In genomic region chr7:2451171-2452073, GRCh38 we compare ENCODE assay signal across 1 cellular context.
TF ChIP-seq lines count a peak whose summit lies in the region.

No MANE protein-coding gene starts in this region.

TF ChIP-seq in neural cell, 6 proteins besides CTCF, POLR2A, EP300 and RAD21 (continued from another document):
- TF ChIP-seq, protein P1, sequence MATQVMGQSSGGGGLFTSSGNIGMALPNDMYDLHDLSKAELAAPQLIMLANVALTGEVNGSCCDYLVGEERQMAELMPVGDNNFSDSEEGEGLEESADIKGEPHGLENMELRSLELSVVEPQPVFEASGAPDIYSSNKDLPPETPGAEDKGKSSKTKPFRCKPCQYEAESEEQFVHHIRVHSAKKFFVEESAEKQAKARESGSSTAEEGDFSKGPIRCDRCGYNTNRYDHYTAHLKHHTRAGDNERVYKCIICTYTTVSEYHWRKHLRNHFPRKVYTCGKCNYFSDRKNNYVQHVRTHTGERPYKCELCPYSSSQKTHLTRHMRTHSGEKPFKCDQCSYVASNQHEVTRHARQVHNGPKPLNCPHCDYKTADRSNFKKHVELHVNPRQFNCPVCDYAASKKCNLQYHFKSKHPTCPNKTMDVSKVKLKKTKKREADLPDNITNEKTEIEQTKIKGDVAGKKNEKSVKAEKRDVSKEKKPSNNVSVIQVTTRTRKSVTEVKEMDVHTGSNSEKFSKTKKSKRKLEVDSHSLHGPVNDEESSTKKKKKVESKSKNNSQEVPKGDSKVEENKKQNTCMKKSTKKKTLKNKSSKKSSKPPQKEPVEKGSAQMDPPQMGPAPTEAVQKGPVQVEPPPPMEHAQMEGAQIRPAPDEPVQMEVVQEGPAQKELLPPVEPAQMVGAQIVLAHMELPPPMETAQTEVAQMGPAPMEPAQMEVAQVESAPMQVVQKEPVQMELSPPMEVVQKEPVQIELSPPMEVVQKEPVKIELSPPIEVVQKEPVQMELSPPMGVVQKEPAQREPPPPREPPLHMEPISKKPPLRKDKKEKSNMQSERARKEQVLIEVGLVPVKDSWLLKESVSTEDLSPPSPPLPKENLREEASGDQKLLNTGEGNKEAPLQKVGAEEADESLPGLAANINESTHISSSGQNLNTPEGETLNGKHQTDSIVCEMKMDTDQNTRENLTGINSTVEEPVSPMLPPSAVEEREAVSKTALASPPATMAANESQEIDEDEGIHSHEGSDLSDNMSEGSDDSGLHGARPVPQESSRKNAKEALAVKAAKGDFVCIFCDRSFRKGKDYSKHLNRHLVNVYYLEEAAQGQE (IDR thresholded peaks at IDR 0.05; ENCODE audit: borderline replicate concordance): no peak
